Comparison of ENCODE assay signal across 27 cellular contexts in the genomic region with DNA sequence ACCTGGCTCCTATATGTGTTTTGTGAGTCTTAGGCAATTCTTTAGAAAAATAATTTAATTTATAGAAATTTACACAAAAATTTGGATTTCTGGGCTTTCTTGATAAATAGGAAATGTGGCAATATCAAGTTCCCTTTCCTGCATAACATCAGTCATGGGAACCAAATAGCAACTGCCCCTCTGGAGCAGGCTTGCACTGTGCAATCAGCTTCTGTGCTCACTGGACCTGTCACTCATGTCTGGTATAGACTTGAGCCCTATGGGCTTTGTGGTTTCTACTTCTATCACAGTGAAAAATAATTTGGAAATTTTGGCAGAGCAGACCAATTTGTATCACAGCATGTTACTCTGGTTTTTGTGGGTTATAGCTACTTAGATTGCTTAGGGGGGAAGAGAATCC.
"Had no signal": no experiment of that assay in that cellular context is flagged by ENCODE, and none has a peak within 500 bp of the region (broad histone marks: within the 10 kb centered on the region; RNA-seq: fewer than 3 reads in every experiment).

No MANE protein-coding gene starts in this region.

- H3K4me3 ChIP-seq: cardiac muscle cell, MG63, PC-9 had no signal

- H3K27ac ChIP-seq: brain microvascular endothelial cell, cardiac muscle cell, KMS-11, PC-9, VCaP had no signal

- H3K27me3 ChIP-seq: brain microvascular endothelial cell, cardiac muscle cell had no signal

- H3K9me3 Mint-ChIP-seq: activated CD4-positive, alpha-beta memory T cell treated with anti-CD3 and anti-CD28 coated beads for 36 hours; activated CD4-positive, alpha-beta T cell treated with anti-CD3 and anti-CD28 coated beads, Interleukin-2, amount 10 ng/mL, durations not matched to agents 7 days and 5 days; activated naive CD4-positive, alpha-beta T cell treated with anti-CD3 and anti-CD28 coated beads for 36 hours; activated T-helper 17 cell treated with anti-CD3 and anti-CD28 coated beads, Interleukin-2, amount 50 U/mL, for 72 hours; T-cell had no signal

- H3K4me2 ChIP-seq: KMS-11, PC-9 had no signal

- H3K36me3 Mint-ChIP-seq: activated CD4-positive, alpha-beta memory T cell treated with anti-CD3 and anti-CD28 coated beads for 36 hours; activated naive CD8-positive, alpha-beta T cell treated with anti-CD3 and anti-CD28 coated beads for 36 hours; T-cell had no signal

- ATAC-seq: activated T-helper 17 cell treated with anti-CD3 and anti-CD28 coated beads, Interleukin-2, amount 50 U/mL, for 72 hours; T-cell had no signal

- H3K36me3 ChIP-seq: brain microvascular endothelial cell, cardiac muscle cell, MG63 had no signal

- H3K4me1 Mint-ChIP-seq: activated CD4-positive, alpha-beta T cell treated with anti-CD3 and anti-CD28 coated beads, Interleukin-2, amount 10 ng/mL, durations not matched to agents 7 days and 5 days; activated naive CD8-positive, alpha-beta T cell treated with anti-CD3 and anti-CD28 coated beads for 36 hours; activated T-helper 17 cell treated with anti-CD3 and anti-CD28 coated beads, Interleukin-2, amount 50 U/mL, for 72 hours; T-cell had no signal

- H3K27me3 Mint-ChIP-seq: activated CD4-positive, alpha-beta memory T cell treated with anti-CD3 and anti-CD28 coated beads for 36 hours; activated CD4-positive, alpha-beta T cell treated with anti-CD3 and anti-CD28 coated beads, Interleukin-2, amount 10 ng/mL, durations not matched to agents 7 days and 5 days; activated T-helper 17 cell treated with anti-CD3 and anti-CD28 coated beads, Interleukin-2, amount 50 U/mL, for 72 hours had no signal

- H2AFZ ChIP-seq: PC-9 had no signal

- DNase-seq: activated CD4-positive, alpha-beta memory T cell treated with anti-CD3 and anti-CD28 coated beads for 36 hours; activated CD4-positive, alpha-beta T cell treated with anti-CD3 and anti-CD28 coated beads, Interleukin-2, amount 10 ng/mL, durations not matched to agents 7 days and 5 days; activated CD4-positive, CD25-positive, alpha-beta regulatory T cell; activated CD8-positive, alpha-beta memory T cell treated with anti-CD3 and anti-CD28 coated beads for 24 hours; activated gamma-delta T cell; activated naive CD4-positive, alpha-beta T cell treated with anti-CD3 and anti-CD28 coated beads for 36 hours; activated naive CD8-positive, alpha-beta T cell treated with anti-CD3 and anti-CD28 coated beads for 36 hours; activated T-cell treated with anti-CD3 and anti-CD28 coated beads, Interleukin-2, amount 50 U/mL, for 48 hours; brain microvascular endothelial cell; MG63; NCI-H1092 treated with DMSO at 0.1 percent for 48 hours; NCI-H1417 treated with DMSO at 0.1 percent for 48 hours; NCI-H1694; NCI-H2029; NCI-H2107; NCI-H226; NCI-H526; NCI-H774; PC-9; SHP77 treated with DMSO at 0.1 percent for 48 hours; T-cell; T-helper 2 cell; T1000 had no signal

- H3K4me3 Mint-ChIP-seq: activated CD4-positive, alpha-beta memory T cell treated with anti-CD3 and anti-CD28 coated beads for 36 hours; activated CD4-positive, alpha-beta T cell treated with anti-CD3 and anti-CD28 coated beads, Interleukin-2, amount 10 ng/mL, durations not matched to agents 7 days and 5 days; activated naive CD4-positive, alpha-beta T cell treated with anti-CD3 and anti-CD28 coated beads for 36 hours; activated naive CD8-positive, alpha-beta T cell treated with anti-CD3 and anti-CD28 coated beads for 36 hours; activated T-helper 17 cell treated with anti-CD3 and anti-CD28 coated beads, Interleukin-2, amount 50 U/mL, for 72 hours; T-cell had no signal

- H3K27ac Mint-ChIP-seq: activated CD4-positive, alpha-beta memory T cell treated with anti-CD3 and anti-CD28 coated beads for 36 hours; activated CD4-positive, alpha-beta T cell treated with anti-CD3 and anti-CD28 coated beads, Interleukin-2, amount 10 ng/mL, durations not matched to agents 7 days and 5 days; activated naive CD4-positive, alpha-beta T cell treated with anti-CD3 and anti-CD28 coated beads for 36 hours; activated naive CD8-positive, alpha-beta T cell treated with anti-CD3 and anti-CD28 coated beads for 36 hours; activated T-helper 17 cell treated with anti-CD3 and anti-CD28 coated beads, Interleukin-2, amount 50 U/mL, for 72 hours; T-cell had no signal
